Comparison of ENCODE assay signal across 8 cellular contexts in genomic region chr3:42654331-42655201, GRCh38. TPM values are rescaled to one million over a fixed set of nuclear protein-coding genes. Genes with fewer than 3 reads are reported as not detected.
DNase-seq lines count a peak whose midpoint lies in the region.

No MANE protein-coding gene starts in this region.

- no peak overlapping the region for H3K27ac Mint-ChIP-seq in activated naive CD4-positive, alpha-beta T cell treated with anti-CD3 and anti-CD28 coated beads for 36 hours
- H3K27ac Mint-ChIP-seq in immature natural killer cell = no peak overlapping the region

- H3K4me1 Mint-ChIP-seq in activated naive CD4-positive, alpha-beta T cell treated with anti-CD3 and anti-CD28 coated beads for 36 hours (ENCODE audit: low read depth) = peaks cover 2% of the 10 kb centered on the region
- H3K4me1 Mint-ChIP-seq in immature natural killer cell = peaks cover 21 to 23% of the 10 kb centered on the region in 2 donors

- H3K27ac ChIP-seq in caudate nucleus (ENCODE audit: low read depth, low read length) = peak overlapping the region; percentile 98

- intact Hi-C loops in activated naive CD4-positive, alpha-beta T cell treated with anti-CD3 and anti-CD28 coated beads for 36 hours (cut with micrococcal nuclease) = no loop called here

- no peaks in the 10 kb centered on the region for H3K36me3 Mint-ChIP-seq in activated naive CD4-positive, alpha-beta T cell treated with anti-CD3 and anti-CD28 coated beads for 36 hours (ENCODE audit: low read depth)
- H3K36me3 Mint-ChIP-seq in immature natural killer cell = no peaks in the 10 kb centered on the region

- peak overlapping the region; percentile 49 for H3K4me3 Mint-ChIP-seq in activated naive CD4-positive, alpha-beta T cell treated with anti-CD3 and anti-CD28 coated beads for 36 hours
- H3K4me3 Mint-ChIP-seq in immature natural killer cell = peak overlapping the region; percentile 35 to 63 (median 52)

- DNase-seq in activated naive CD4-positive, alpha-beta T cell treated with anti-CD3 and anti-CD28 coated beads for 36 hours = no peak
- no peak for DNase-seq in activated naive CD4-positive, alpha-beta T cell treated with anti-CD3 and anti-CD28 coated beads, Interleukin-2, amount 50 U/mL, for 16 hours
- DNase-seq in NCI-H82 treated with DMSO at 0.1 percent for 48 hours (lab: John Stamatoyannopoulos, UW; ENCODE audit: unreplicated experiment) (peak; percentile 8), caudate nucleus (lab: John Stamatoyannopoulos, UW) (peak in 45 of 61 donors; percentile 15 to 82 (median 65)), immature natural killer cell (peak; percentile 30 to 36 (median 32)), skeletal muscle cell (ENCODE audit: low read depth) (no peak), KG1 (lab: John Stamatoyannopoulos, UW) (no peak), H4 (ENCODE audit: low spot score) (no peak)

- peak overlapping the region; percentile 90 for H3K4me3 ChIP-seq in skeletal muscle cell (ENCODE audit: low read depth, low read length)

- H3K9me3 Mint-ChIP-seq in activated naive CD4-positive, alpha-beta T cell treated with anti-CD3 and anti-CD28 coated beads for 36 hours = no peaks in the 10 kb centered on the region
- H3K9me3 Mint-ChIP-seq in immature natural killer cell = no peaks in the 10 kb centered on the region

- CTCF ChIA-PET in activated naive CD4-positive, alpha-beta T cell treated with anti-CD3 and anti-CD28 coated beads for 36 hours (lab: Charles Lee) = no interaction called here

- no peaks in the 10 kb centered on the region for H3K27me3 Mint-ChIP-seq in activated naive CD4-positive, alpha-beta T cell treated with anti-CD3 and anti-CD28 coated beads for 36 hours (ENCODE audit: low read depth)
- H3K27me3 Mint-ChIP-seq in immature natural killer cell (ENCODE audit: low read depth in 3 of 3) = peaks cover 0 to 3% (median 0%) of the 10 kb centered on the region in 3 donors

RNA-seq across cellular contexts. Expression of gene ZBTB47, which starts 1.1 kb away (rescaled TPM):
- 1 to 10 TPM in 1 of 2 experiments, under 1 TPM in 1; 0.55 to 1.0 TPM for total RNA-seq in activated naive CD4-positive, alpha-beta T cell treated with anti-CD3 and anti-CD28 coated beads for 36 hours
- polyA plus RNA-seq in immature natural killer cell = under 1 TPM in 2 of 3 donors, not detected in 1; 0.16 to 0.24 TPM
- 1.9 and 3.8 TPM in 2 replicates for total RNA-seq in H4 (2014; rRNA removed; shearing (Covaris generic))

RNA-seq across cellular contexts. Expression of gene KLHL40, which starts 30.8 kb away (rescaled TPM):
- total RNA-seq in activated naive CD4-positive, alpha-beta T cell treated with anti-CD3 and anti-CD28 coated beads for 36 hours = not detected
- not detected for polyA plus RNA-seq in immature natural killer cell
- total RNA-seq in H4 (2014; rRNA removed; shearing (Covaris generic)) = not detected in 2 replicates

RNA-seq across cellular contexts. Expression of gene HHATL, which starts 48.0 kb away (rescaled TPM):
- not detected for total RNA-seq in activated naive CD4-positive, alpha-beta T cell treated with anti-CD3 and anti-CD28 coated beads for 36 hours
- not detected for polyA plus RNA-seq in immature natural killer cell
- not detected in 2 replicates for total RNA-seq in H4 (2014; rRNA removed; shearing (Covaris generic))

RNA-seq across cellular contexts. Expression of gene NKTR, which starts 54.1 kb away (rescaled TPM):
- total RNA-seq in activated naive CD4-positive, alpha-beta T cell treated with anti-CD3 and anti-CD28 coated beads for 36 hours = 10 to 100 TPM; 62.1 to 65.9 TPM
- 10 to 100 TPM in 1 of 3 donors, 1 to 10 TPM in 2; 6.9 to 15.9 (median 7.4) TPM for polyA plus RNA-seq in immature natural killer cell
- 3.8 and 6.2 TPM in 2 replicates for total RNA-seq in H4 (2014; rRNA removed; shearing (Covaris generic))

Comparison
In these comparisons a context has a peak if more than half of its experiments do, and no peak if none do; other contexts are left out.
1. DNase-seq: peak in NCI-H82 treated with DMSO at 0.1 percent for 48 hours (single experiment), caudate nucleus (45 of 61) and immature natural killer cell (3 of 3); none in activated naive CD4-positive, alpha-beta T cell treated with anti-CD3 and anti-CD28 coated beads for 36 hours (single experiment), activated naive CD4-positive, alpha-beta T cell treated with anti-CD3 and anti-CD28 coated beads, Interleukin-2, amount 50 U/mL, for 16 hours (single experiment), skeletal muscle cell (single experiment), KG1 (single experiment) and H4 (single experiment).